Comparison of ENCODE assay signal across 12 cellular contexts in the genomic region with DNA sequence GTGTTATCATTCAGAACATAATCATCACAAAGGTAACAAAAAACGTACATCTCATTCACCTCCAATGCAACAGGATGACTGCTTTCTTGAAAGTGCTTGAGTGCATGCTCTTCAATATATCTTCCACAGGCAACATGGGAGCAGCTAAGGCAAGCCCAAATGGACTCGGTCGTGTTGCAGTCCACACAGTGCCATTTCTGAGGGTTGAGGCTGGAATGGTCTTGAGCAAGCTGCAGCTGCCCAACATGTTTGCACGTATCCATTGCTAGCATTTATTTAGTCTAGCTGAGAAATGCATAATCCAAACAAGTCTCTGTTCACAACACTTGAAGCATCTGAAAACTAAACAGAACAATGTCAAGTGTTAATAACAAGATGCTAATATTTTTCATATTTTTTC. TPM values are rescaled to one million over a fixed set of nuclear protein-coding genes. Genes with fewer than 3 reads are reported as not detected.
DNase-seq lines count a peak whose midpoint lies in the region; ATAC-seq, FAIRE-seq and TF ChIP-seq lines count a peak whose summit lies in the region.
"Had no signal": no experiment of that assay in that cellular context is flagged by ENCODE, and none has a peak within 500 bp of the region (broad histone marks: within the 10 kb centered on the region; RNA-seq: fewer than 3 reads in every experiment).

No MANE protein-coding gene starts in this region.

- DNase-seq in Caco-2 (no peak), HCT116 (ENCODE audit: low read depth, low spot score) (no peak), astrocyte (ENCODE audit: low read depth) (no peak), omental fat pad (ENCODE audit: low spot score) (no peak), HAP-1 (ENCODE audit: low spot score in 2 of 2) (no peak), middle frontal gyrus (ENCODE audit: extremely low spot score, low spot score) (no peak)
- no peak for DNase-seq in stimulated activated CD8-positive, alpha-beta memory T cell treated with anti-CD3 and anti-CD28 coated beads, Interleukin-4, amount 100 ng/mL, for 48 hours
- DNase-seq: CD4-positive, alpha-beta T cell; GOT3 had no signal

- H3K4me1 Mint-ChIP-seq in Caco-2 (ENCODE audit: low read depth, unreplicated experiment) (peaks cover 22% of the 10 kb centered on the region), astrocyte (ENCODE audit: low read depth, unreplicated experiment) (peaks cover 17% of the 10 kb centered on the region)

- BruUV-seq in Caco-2 (replicated peaks; lab: Mats Ljungman, UMichigan) = no TSS peak
- no TSS peak for BruUV-seq in HCT116 (replicated peaks; lab: Mats Ljungman, UMichigan)

- no peaks in the 10 kb centered on the region for H3K36me3 Mint-ChIP-seq in Caco-2 (ENCODE audit: insufficient read depth, unreplicated experiment)
- H3K36me3 Mint-ChIP-seq in astrocyte (ENCODE audit: low read depth, unreplicated experiment) = peaks cover 1% of the 10 kb centered on the region

- H3K4me3 ChIP-seq in Caco-2 (ENCODE audit: low read depth, low read length) (no peak overlapping the region), HCT116 (replicated peaks in 1 of 2; ENCODE audit: low read depth in 1 of 2, low read length in 2 of 2) (no peak overlapping the region), astrocyte (ENCODE audit: insufficient read depth, low read depth, low read length) (no peak overlapping the region), HAP-1 (no peak overlapping the region)
- H3K4me3 ChIP-seq: GM12878 had no signal

- H3K27ac Mint-ChIP-seq in Caco-2 (ENCODE audit: unreplicated experiment) (peak overlapping the region; percentile 7), astrocyte (ENCODE audit: unreplicated experiment) (no peak overlapping the region)
- H3K27ac Mint-ChIP-seq: CD4-positive, alpha-beta T cell; HFFc6 had no signal

- no peak for TF ChIP-seq RAD21 in HCT116 (IDR thresholded peaks at IDR 0.05; ENCODE audit: low read depth)

- RAD21 ChIA-PET in HCT116 (lab: Charles Lee; ENCODE audit: low non-redundant PET in 1 of 2, low total read pairs in 2 of 2, uncharacterized antibody in 2 of 2, unreplicated experiment in 2 of 2) = interaction anchor here (0.7 to 1.8 kb wide), 7 partner anchors 145 to 579 kb away, joined by 3 to 12 read pairs (median 5); a partner anchor contains a TSS

- H3K79me2 ChIP-seq in HCT116 (ENCODE audit: insufficient read depth, low read length) (no peaks in the 10 kb centered on the region), astrocyte (ENCODE audit: insufficient read depth, low read length) (no peaks in the 10 kb centered on the region)

- no peak for TF ChIP-seq POLR2A in HCT116 (IDR thresholded peaks at IDR 0.05; ENCODE audit: borderline replicate concordance, extremely low read depth, insufficient read depth, insufficient read length)

- no peaks in the 10 kb centered on the region for H3K9me2 ChIP-seq in HCT116 (ENCODE audit: insufficient read depth)

- ATAC-seq in HCT116 (peak; percentile 32; the same call in 1 of the 2 replicates), omental fat pad (ENCODE audit: low FRiP score) (peak; percentile 16)

- H3K9ac ChIP-seq in HCT116 (ENCODE audit: low read length) (no peak overlapping the region), astrocyte (ENCODE audit: low read length) (no peak overlapping the region)

- H3K4me2 ChIP-seq in HCT116 (ENCODE audit: low read length) (peak overlapping the region; percentile 54; the same call in 1 of the 2 replicates), astrocyte (ENCODE audit: low read length) (no peak overlapping the region)

- H3K36me3 ChIP-seq in Caco-2 (ENCODE audit: control insufficient read depth, insufficient read depth, low read length) (no peaks in the 10 kb centered on the region), HCT116 (ENCODE audit: control insufficient read depth in 1 of 2, insufficient read depth in 2 of 2, low read length in 2 of 2) (no peaks in the 10 kb centered on the region), astrocyte (ENCODE audit: insufficient read depth, low read length) (no peaks in the 10 kb centered on the region), HAP-1 (replicated peaks) (no peaks in the 10 kb centered on the region)

- H3K9me3 Mint-ChIP-seq in Caco-2 (ENCODE audit: unreplicated experiment) (no peaks in the 10 kb centered on the region), astrocyte (ENCODE audit: unreplicated experiment) (no peaks in the 10 kb centered on the region)
- H3K9me3 Mint-ChIP-seq: CD4-positive, alpha-beta T cell; HFFc6 had no signal

- H3K27me3 ChIP-seq in Caco-2 (replicated peaks; ENCODE audit: control insufficient read depth, insufficient read depth, low read length) (no peaks in the 10 kb centered on the region), HCT116 (ENCODE audit: insufficient read depth, low read length) (no peaks in the 10 kb centered on the region), astrocyte (ENCODE audit: insufficient read depth, low read length) (no peaks in the 10 kb centered on the region), HAP-1 (ENCODE audit: low read depth) (peaks cover 21% of the 10 kb centered on the region)

- TF ChIP-seq CTCF in Caco-2 (IDR thresholded peaks at IDR 0.05; ENCODE audit: insufficient read depth in 1 of 2, low read depth in 1 of 2, low read length in 1 of 2, severe bottlenecking in 1 of 2, unreplicated experiment in 1 of 2) = no peak
- no peak for TF ChIP-seq CTCF in HCT116 (IDR thresholded peaks at IDR 0.05 in 2 of 3, conservative IDR thresholded peaks at IDR 0.05 in 1 of 3; ENCODE audit: borderline replicate concordance in 1 of 3, insufficient read depth in 1 of 3, low read depth in 2 of 3, low read length in 2 of 3)
- TF ChIP-seq CTCF in astrocyte (IDR thresholded peaks at IDR 0.05; ENCODE audit: insufficient read depth, low read depth, low read length) = no peak
- TF ChIP-seq CTCF in omental fat pad (IDR thresholded peaks at IDR 0.05) = no peak

- H3K4me1 ChIP-seq in Caco-2 (peaks cover 26% of the 10 kb centered on the region), HCT116 (ENCODE audit: control insufficient read depth in 1 of 2, insufficient read depth in 2 of 2, low read length in 2 of 2) (peaks cover 0 to 5% of the 10 kb centered on the region in 2 experiments; a peak in 1 of 4 replicates), astrocyte (ENCODE audit: insufficient read depth, low read length) (peaks cover 6% of the 10 kb centered on the region), HAP-1 (peaks cover 7% of the 10 kb centered on the region; the same call in 1 of the 2 replicates)

- FAIRE-seq in astrocyte (lab: Jason Lieb, UNC) = no peak

- H3K4me3 Mint-ChIP-seq in Caco-2 (ENCODE audit: unreplicated experiment) = no peak overlapping the region
- H3K4me3 Mint-ChIP-seq in astrocyte (ENCODE audit: unreplicated experiment) = no peak overlapping the region
- H3K4me3 Mint-ChIP-seq: CD4-positive, alpha-beta T cell; HFFc6 had no signal

- H2AFZ ChIP-seq in HCT116 (ENCODE audit: low read depth, low read length, poor library complexity, severe bottlenecking) = no peak overlapping the region
- H2AFZ ChIP-seq in astrocyte (ENCODE audit: low read depth, low read length) = peak overlapping the region; percentile 12

- CTCF ChIA-PET in Caco-2 (lab: Charles Lee) (interaction anchor here (0.6 to 1.7 kb wide), 23 partner anchors 17 to 906 kb away, joined by 3 to 27 read pairs (median 6); a partner anchor contains a TSS), HCT116 (lab: Charles Lee) (interaction anchor here (0.7 to 1.8 kb wide), 29 partner anchors 8 to 989 kb away, joined by 3 to 38 read pairs (median 4); a partner anchor contains a TSS)

- H4K20me1 ChIP-seq in HCT116 (ENCODE audit: insufficient read depth) = no peaks in the 10 kb centered on the region
- H4K20me1 ChIP-seq in astrocyte (ENCODE audit: insufficient read depth, low read length) = no peaks in the 10 kb centered on the region

- POLR2A ChIA-PET in Caco-2 (lab: Charles Lee) = interaction anchor here (0.6 to 0.7 kb wide), 4 partner anchors 42 to 530 kb away, joined by 3 to 6 read pairs (median 4); no protein-coding TSS in a partner anchor
- POLR2A ChIA-PET in HCT116 (lab: Charles Lee) = interaction anchor here (1.2 to 2.0 kb wide), 2 partner anchors 60 to 417 kb away, joined by 6 to 8 read pairs; a partner anchor contains a TSS

- no peaks in the 10 kb centered on the region for H3K27me3 Mint-ChIP-seq in Caco-2 (ENCODE audit: insufficient read depth, unreplicated experiment)
- no peaks in the 10 kb centered on the region for H3K27me3 Mint-ChIP-seq in astrocyte (ENCODE audit: low read depth, unreplicated experiment)
- H3K27me3 Mint-ChIP-seq: CD4-positive, alpha-beta T cell had no signal

- H3K9me3 ChIP-seq in Caco-2 (no peaks in the 10 kb centered on the region), HCT116 (ENCODE audit: control insufficient read depth in 1 of 2, insufficient read depth in 1 of 2, low read depth in 1 of 2, low read length in 2 of 2) (no peaks in the 10 kb centered on the region), astrocyte (ENCODE audit: insufficient read depth, low read depth, low read length) (no peaks in the 10 kb centered on the region), HAP-1 (no peaks in the 10 kb centered on the region)

- in situ Hi-C loops in HAP-1 (cut with MboI; ENCODE audit: low sequenced_read_pairs) = loop anchor here (5.0 to 25.0 kb wide), 2 partner anchors 417 to 997 kb away; no protein-coding TSS in a partner anchor

- intact Hi-C loops in Caco-2 (cut with micrococcal nuclease; ENCODE audit: unreplicated experiment) (loop anchor here (1.0 to 5.0 kb wide), 4 partner anchors 41 to 417 kb away; a partner anchor contains a TSS), HCT116 (cut with micrococcal nuclease) (loop anchor here (1.0 to 10.0 kb wide), 6 partner anchors 182 to 987 kb away; a partner anchor contains a TSS)

- H3K27ac ChIP-seq in HCT116 (ENCODE audit: low read depth, low read length) (no peak overlapping the region), astrocyte (ENCODE audit: low read depth, low read length) (no peak overlapping the region)

TF ChIP-seq in HCT116, 20 proteins besides CTCF, POLR2A, EP300 and RAD21:
- TF ChIP-seq EGR1 (IDR thresholded peaks at IDR 0.05; ENCODE audit: low read depth) (no peak), FOSL1 (IDR thresholded peaks at IDR 0.05; ENCODE audit: low read depth) (no peak), SRF (IDR thresholded peaks at IDR 0.05; ENCODE audit: low read depth) (no peak), ZNF274 (IDR thresholded peaks at IDR 0.05; ENCODE audit: low read depth, low read length) (no peak), SP1 (IDR thresholded peaks at IDR 0.05; ENCODE audit: low read depth) (no peak), ZFX (IDR thresholded peaks at IDR 0.05) (no peak), TCF7L2 (IDR thresholded peaks at IDR 0.05; ENCODE audit: borderline replicate concordance, extremely low read depth, insufficient read depth, insufficient read length) (no peak), YY1 (IDR thresholded peaks at IDR 0.05; ENCODE audit: extremely low read depth, insufficient replicate concordance, low read depth, low read length) (no peak), EZH2phosphoT487 (IDR thresholded peaks at IDR 0.05; ENCODE audit: borderline replicate concordance) (no peak), ELF1 (IDR thresholded peaks at IDR 0.05; ENCODE audit: borderline replicate concordance, low read depth) (no peak)

RNA-seq across cellular contexts. Expression of a gene that starts 17.3 kb away (rescaled TPM):
- total RNA-seq in Caco-2 (2022) (0.14 and 0.19 TPM in 2 replicates), HCT116 (2021; ENCODE audit: unreplicated experiment) (0.17 TPM), astrocyte (4.3 and 5.4 TPM in 2 replicates), omental fat pad (1 to 10 TPM; 1.3 to 4.7 (median 4.0) TPM)
- not detected in 2 replicates for polyA plus RNA-seq in HCT116 (2012)
- total RNA-seq: HFFc6, LHCN-M2 had no signal
